8 cellular contexts compared by ENCODE assay signal in the genomic region with DNA sequence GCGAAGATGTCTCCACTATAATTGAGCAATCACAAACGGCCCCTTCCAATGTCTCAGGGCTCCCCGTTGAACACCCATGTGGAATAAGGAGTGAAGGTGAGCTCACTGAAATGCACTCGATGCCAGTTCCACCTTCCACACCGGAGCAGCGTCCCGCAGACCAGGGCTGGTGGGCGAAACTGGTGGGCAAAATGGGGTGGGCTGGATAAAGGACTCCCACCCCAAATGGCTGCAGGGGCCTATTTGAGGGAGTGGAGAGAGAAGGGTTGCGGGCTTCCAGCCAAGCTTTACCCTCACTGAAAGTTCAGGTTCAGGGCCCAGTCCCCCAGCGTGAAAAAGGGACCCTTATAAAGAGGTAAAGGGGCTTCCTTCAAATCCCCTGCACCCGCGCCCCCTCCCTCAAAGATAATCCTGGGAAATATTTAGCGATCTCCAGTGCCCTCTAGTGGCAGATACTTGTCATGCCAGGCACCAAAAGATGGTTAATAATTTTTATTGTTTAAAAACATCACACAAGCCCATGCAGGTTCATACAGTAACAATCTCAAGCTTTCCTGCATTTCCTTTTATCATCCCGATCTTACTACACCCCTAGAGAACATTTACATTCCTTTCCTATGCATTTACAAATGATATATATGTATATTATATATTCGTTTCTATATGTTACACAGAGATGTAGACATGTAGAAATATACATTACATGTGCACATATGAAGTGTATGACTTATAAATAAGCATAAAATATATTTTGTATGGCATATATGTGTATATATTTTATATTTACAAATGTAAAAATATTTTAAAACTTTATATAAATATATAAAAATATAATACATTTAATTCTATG. TPM values are rescaled to one million over a fixed set of nuclear protein-coding genes. Genes with fewer than 3 reads are reported as not detected.
A peak's percentile ranks its signal among the peaks of the same experiment; 100 is the strongest.
DNase-seq lines count a peak whose midpoint lies in the region; ATAC-seq and TF ChIP-seq lines count a peak whose summit lies in the region.

No MANE protein-coding gene starts in this region.

- DNase-seq in CD8-positive, alpha-beta T cell = peak in 2 of 7 experiments; percentile 16 to 49
- DNase-seq in GM20000 (ENCODE audit: low spot score) = peak; percentile 37
- DNase-seq in SKM-1 treated with dmso at 0.1 percent for 144 hours (lab: John Stamatoyannopoulos, UW; ENCODE audit: unreplicated experiment) = peak; percentile 19
- DNase-seq in germinal center (ENCODE audit: low spot score) = peak; percentile 16
- DNase-seq in spleen = no peak
- no peak for DNase-seq in central memory CD4-positive, alpha-beta T cell
- no peak for DNase-seq in SW480 (ENCODE audit: low spot score)

- H3K4me1 ChIP-seq in CD8-positive, alpha-beta T cell (ENCODE audit: insufficient read depth, low read length) = peaks cover 4% of the 10 kb centered on the region
- no peaks in the 10 kb centered on the region for H3K4me1 ChIP-seq in spleen

- no peak overlapping the region for H3K4me3 Mint-ChIP-seq in CD8-positive, alpha-beta T cell

- no peaks in the 10 kb centered on the region for H3K4me1 Mint-ChIP-seq in CD8-positive, alpha-beta T cell (ENCODE audit: low read depth)

- no peaks in the 10 kb centered on the region for H3K9me3 ChIP-seq in CD8-positive, alpha-beta T cell (ENCODE audit: low read length)
- no peaks in the 10 kb centered on the region for H3K9me3 ChIP-seq in spleen

- no peak overlapping the region for H3K27ac Mint-ChIP-seq in CD8-positive, alpha-beta T cell

- H3K4me3 ChIP-seq in CD8-positive, alpha-beta T cell (ENCODE audit: low read depth, low read length) = no peak overlapping the region
- no peak overlapping the region for H3K4me3 ChIP-seq in spleen

- peak; percentile 86 for TF ChIP-seq CTCF in CD8-positive, alpha-beta T cell (IDR thresholded peaks at IDR 0.05)
- TF ChIP-seq CTCF in GM20000 (IDR thresholded peaks at IDR 0.05; ENCODE audit: extremely low read depth, missing control alignments) (peak; percentile 58), spleen (IDR thresholded peaks at IDR 0.05 in 8 of 11, conservative IDR thresholded peaks at IDR 0.05 in 3 of 11) (peak; percentile 39 to 79 (median 65))

- no peaks in the 10 kb centered on the region for H3K36me3 ChIP-seq in CD8-positive, alpha-beta T cell (ENCODE audit: insufficient read depth, low read length)
- no peaks in the 10 kb centered on the region for H3K36me3 ChIP-seq in spleen

- no peaks in the 10 kb centered on the region for H3K27me3 ChIP-seq in CD8-positive, alpha-beta T cell (ENCODE audit: insufficient read depth, low read length)
- H3K27me3 ChIP-seq in spleen (replicated peaks in 1 of 7) = peaks cover 0 to 43% (median 5%) of the 10 kb centered on the region in 7 donors

- ATAC-seq in CD8-positive, alpha-beta T cell = no peak
- no peak for ATAC-seq in HG03135 (IDR thresholded peaks at IDR 0.05; ENCODE audit: unreplicated experiment)

- intact Hi-C loops in CD8-positive, alpha-beta T cell (cut with DNase I, micrococcal nuclease) = loop anchor here (1.0 to 5.0 kb wide), 5 partner anchors 43 to 712 kb away; no protein-coding TSS in a partner anchor
- intact Hi-C loops in spleen (cut with DNase I; ENCODE audit: low total_unique reads) = loop anchor here (5.0 kb wide), 1 partner anchor 735 kb away; no protein-coding TSS in a partner anchor

- TF ChIP-seq POLR2A in spleen (IDR thresholded peaks at IDR 0.05) = no peak

- peaks cover 19% of the 10 kb centered on the region for H3K27me3 Mint-ChIP-seq in CD8-positive, alpha-beta T cell (ENCODE audit: low read depth)

- 23 to 36% (median 30%) methylated on average over 15 of the region's 15 CpGs for WGBS in spleen, 5 donors

- no peaks in the 10 kb centered on the region for H3K36me3 Mint-ChIP-seq in CD8-positive, alpha-beta T cell

- no peaks in the 10 kb centered on the region for H3K9me3 Mint-ChIP-seq in CD8-positive, alpha-beta T cell

- CTCF ChIA-PET in CD8-positive, alpha-beta T cell (lab: Charles Lee) = interaction anchor here (0.9 to 5.3 kb wide), 22 partner anchors 8 to 722 kb away, joined by 3 to 33 read pairs (median 8); no protein-coding TSS in a partner anchor

- H3K27ac ChIP-seq in CD8-positive, alpha-beta T cell (ENCODE audit: low read depth, low read length) = no peak overlapping the region
- no peak overlapping the region for H3K27ac ChIP-seq in spleen

- POLR2A ChIA-PET in CD8-positive, alpha-beta T cell (lab: Charles Lee) = interaction anchor here (0.6 to 1.1 kb wide), 3 partner anchors 67 to 632 kb away, joined by 3 read pairs; no protein-coding TSS in a partner anchor

RNA-seq across cellular contexts. Expression of gene NKX2-2, which starts 58.2 kb away (rescaled TPM):
- total RNA-seq in CD8-positive, alpha-beta T cell = not detected
- not detected for total RNA-seq in spleen
- polyA plus RNA-seq in spleen = under 1 TPM in 1 of 3 donors, not detected in 2; 0.03 TPM

Comparison
In these comparisons a context has a peak if more than half of its experiments do, and no peak if none do; other contexts are left out.
1. DNase-seq: peak in GM20000 (single experiment), SKM-1 treated with dmso at 0.1 percent for 144 hours (single experiment) and germinal center (single experiment); none in spleen (single experiment), central memory CD4-positive, alpha-beta T cell (single experiment) and SW480 (single experiment).
2. Peak in every context shown above with its lines, with median percentiles within 50 percentile points of each other: CTCF ChIP-seq.